ENCODE assay signal across 1 cellular context in genomic region chr22:30397656-30398635, GRCh38.
TF ChIP-seq lines count a peak whose summit lies in the region.

No MANE protein-coding gene starts in this region.

TF ChIP-seq in HEK293, 187 proteins besides CTCF, POLR2A, EP300 and RAD21 (continued from another document):
- TF ChIP-seq PATZ1 (tag by site-specific recombination; IDR thresholded peaks at IDR 0.05) (no peak), KLF1 (tag by site-specific recombination; IDR thresholded peaks at IDR 0.05) (no peak), ZIC2 (tag by site-specific recombination; IDR thresholded peaks at IDR 0.05) (no peak), ELK4 (IDR thresholded peaks at IDR 0.05; ENCODE audit: borderline replicate concordance, low read depth, low read length) (no peak), ZBTB10 (tag by site-specific recombination; IDR thresholded peaks at IDR 0.05) (no peak), IKZF3 (tag by site-specific recombination; IDR thresholded peaks at IDR 0.05) (peak; percentile 26; the same call in 1 of the 2 replicates), ZBTB21 (tag by site-specific recombination; IDR thresholded peaks at IDR 0.05) (no peak), ZNF146 (tag by site-specific recombination; IDR thresholded peaks at IDR 0.05) (no peak), ZNF529 (tag by site-specific recombination; IDR thresholded peaks at IDR 0.05; ENCODE audit: insufficient replicate concordance) (no peak), ATF2 (tag by site-specific recombination; IDR thresholded peaks at IDR 0.05; ENCODE audit: low read depth) (no peak), ZNF571 (tag by site-specific recombination; IDR thresholded peaks at IDR 0.05) (no peak), ZNF48 (tag by site-specific recombination; IDR thresholded peaks at IDR 0.05) (no peak), AEBP2 (tag by site-specific recombination; IDR thresholded peaks at IDR 0.05; ENCODE audit: borderline replicate concordance) (no peak), ZNF341 (tag by site-specific recombination; IDR thresholded peaks at IDR 0.05; ENCODE audit: low read depth) (peak; percentile 84), KLF9 (tag by site-specific recombination; IDR thresholded peaks at IDR 0.05; ENCODE audit: low read depth) (no peak), SCRT2 (tag by site-specific recombination; IDR thresholded peaks at IDR 0.05) (peak; percentile 29; the same call in 1 of the 2 replicates), HOXC10 (CRISPR knock-in tag; IDR thresholded peaks at IDR 0.05) (no peak), GLIS1 (tag by site-specific recombination; IDR thresholded peaks at IDR 0.05) (peak; percentile 35; the same call in 1 of the 2 replicates), ZNF280D (tag by site-specific recombination; IDR thresholded peaks at IDR 0.05) (no peak), ZNF791 (tag by site-specific recombination; IDR thresholded peaks at IDR 0.05) (no peak)
